21 cellular contexts compared by ENCODE assay signal in the genomic region with DNA sequence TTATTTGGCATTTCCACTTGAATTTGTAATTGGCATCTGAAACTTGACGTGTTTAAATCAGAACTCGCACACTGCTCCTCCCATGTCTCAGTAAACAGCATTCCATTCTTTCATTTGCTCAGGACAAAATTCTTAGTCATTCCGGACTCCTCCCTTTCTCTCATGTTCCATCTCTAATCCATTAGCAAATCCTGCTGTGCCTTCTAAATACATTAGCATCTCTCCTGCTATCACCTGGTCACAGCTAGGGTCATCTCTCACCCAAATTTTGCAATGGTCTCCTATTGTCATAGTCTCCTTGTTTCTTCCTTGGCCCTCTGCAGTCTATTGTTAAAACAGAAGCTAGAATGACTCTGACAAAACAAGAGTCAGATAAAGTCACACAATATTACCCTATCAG.
"Had no signal": no experiment of that assay in that cellular context is flagged by ENCODE, and none has a peak within 500 bp of the region (broad histone marks: within the 10 kb centered on the region; RNA-seq: fewer than 3 reads in every experiment).

No MANE protein-coding gene starts in this region.

- ATAC-seq: esophagus mucosa, heart left ventricle, left colon, left ventricle myocardium superior, right lobe of liver had no signal

- H3K9me3 ChIP-seq: heart left ventricle, prostate gland, right lobe of liver, testis had no signal

- H3K9ac ChIP-seq: parathyroid adenoma had no signal

- H3K4me3 ChIP-seq: coronary artery, heart left ventricle, lung, prostate gland, right lobe of liver, spleen, testis had no signal

- DNase-seq: effector CD4-positive, alpha-beta T cell; heart left ventricle; hippocampal formation; left colon; left ventricle myocardium superior; mesenchymal stem cell; naive B cell; retina; right lobe of liver; spleen; stimulated activated CD4-positive, alpha-beta T cell treated with anti-CD3 and anti-CD28 coated beads, Interleukin-15, amount 100 ng/mL, for 24 hours; stimulated activated CD4-positive, alpha-beta T cell treated with anti-CD3 and anti-CD28 coated beads, Interleukin-1b, Interleukin-23, amount 100 ng/mL, for 48 hours; stimulated activated CD4-positive, alpha-beta T cell treated with anti-CD3 and anti-CD28 coated beads, Interleukin-4, amount 100 ng/mL, for 24 hours; testis; trophoblast cell had no signal

- H3K27ac ChIP-seq: coronary artery, heart left ventricle, parathyroid adenoma, prostate gland, right lobe of liver, spleen, testis had no signal

- H3K79me2 ChIP-seq: parathyroid adenoma had no signal

- H3K27me3 ChIP-seq: heart left ventricle, right lobe of liver, spleen, testis had no signal

- H3K4me1 ChIP-seq: heart left ventricle, parathyroid adenoma, prostate gland, right lobe of liver, spleen, testis had no signal

- H3K36me3 ChIP-seq: heart left ventricle, prostate gland, right lobe of liver, spleen had no signal

- H2AFZ ChIP-seq: parathyroid adenoma had no signal

- FAIRE-seq: frontal cortex had no signal
